Comparison of ENCODE assay signal across 17 cellular contexts in genomic region chr4:99790796-99791617, GRCh38. TPM values are rescaled to one million over a fixed set of nuclear protein-coding genes. Genes with fewer than 3 reads are reported as not detected.
DNase-seq lines count a peak whose midpoint lies in the region; ATAC-seq, FAIRE-seq and TF ChIP-seq lines count a peak whose summit lies in the region.
"Had no signal": no experiment of that assay in that cellular context is flagged by ENCODE, and none has a peak within 500 bp of the region (broad histone marks: within the 10 kb centered on the region; RNA-seq: fewer than 3 reads in every experiment).

No MANE protein-coding gene starts in this region.

- H3K27me3 Mint-ChIP-seq in astrocyte (ENCODE audit: low read depth, unreplicated experiment) (no peaks in the 10 kb centered on the region), nephron progenitor cell (ENCODE audit: low read depth, poor library complexity) (peaks cover 11% of the 10 kb centered on the region)

- H2AFZ ChIP-seq in astrocyte (ENCODE audit: low read depth, low read length), result no peak overlapping the region

- no peak for TF ChIP-seq POLR2A in adrenal gland (IDR thresholded peaks at IDR 0.05)

- 51 to 60% (median 57%) methylated on average over 6 of the region's 6 CpGs for WGBS in adrenal gland, 4 donors

- no peaks in the 10 kb centered on the region for H3K36me3 ChIP-seq in astrocyte (ENCODE audit: insufficient read depth, low read length)
- H3K36me3 ChIP-seq in adrenal gland (replicated peaks in 1 of 2), result no peaks in the 10 kb centered on the region
- no peaks in the 10 kb centered on the region for H3K36me3 ChIP-seq in HAP-1 (replicated peaks)

- H3K9me3 ChIP-seq in astrocyte (ENCODE audit: insufficient read depth, low read depth, low read length), result no peaks in the 10 kb centered on the region
- H3K9me3 ChIP-seq in adrenal gland (replicated peaks in 1 of 3), result no peaks in the 10 kb centered on the region
- H3K9me3 ChIP-seq in HAP-1, result no peaks in the 10 kb centered on the region

- H3K79me2 ChIP-seq in astrocyte (ENCODE audit: insufficient read depth, low read length), result no peaks in the 10 kb centered on the region

- ATAC-seq in HG03571 (IDR thresholded peaks at IDR 0.05; ENCODE audit: unreplicated experiment), result no peak
- ATAC-seq: stimulated activated naive CD8-positive, alpha-beta T cell treated with anti-CD3 and anti-CD28 coated beads, Interleukin-15, amount 100 ng/mL, for 72 hours had no signal

- intact Hi-C loops in adrenal gland (cut with DNase I) (no loop called here), dorsolateral prefrontal cortex (cut with DNase I) (no loop called here)

- DNase-seq in M059J (ENCODE audit: low read depth) (peak; percentile 40), NCI-H226 (peak; percentile 13), astrocyte (ENCODE audit: low read depth) (peak; percentile 62), nephron progenitor cell (no peak), adrenal gland (no peak), HAP-1 (ENCODE audit: low spot score in 2 of 2) (no peak), dorsolateral prefrontal cortex (no peak)
- DNase-seq: activated T-cell treated with anti-CD3 and anti-CD28 coated beads for 4 hours; aorta; GOT3; MV-4-11; Right ventricle myocardium superior; stimulated activated CD4-positive, alpha-beta T cell treated with anti-CD3 and anti-CD28 coated beads, Interleukin-4, amount 100 ng/mL, for 24 hours; stimulated activated naive CD8-positive, alpha-beta T cell treated with anti-CD3 and anti-CD28 coated beads, Interleukin-15, amount 100 ng/mL, for 72 hours had no signal

- in situ Hi-C loops in HAP-1 (cut with MboI; ENCODE audit: low sequenced_read_pairs), result no loop called here

- H3K9ac ChIP-seq in astrocyte (ENCODE audit: low read length), result no peak overlapping the region

- FAIRE-seq in astrocyte (lab: Jason Lieb, UNC), result no peak
- FAIRE-seq: endometrium had no signal

- no peak overlapping the region for H3K4me2 ChIP-seq in astrocyte (ENCODE audit: low read length)

- H3K27ac ChIP-seq in astrocyte (ENCODE audit: low read depth, low read length) (no peak overlapping the region), adrenal gland (no peak overlapping the region), dorsolateral prefrontal cortex (no peak overlapping the region)

- H3K9me3 Mint-ChIP-seq in astrocyte (ENCODE audit: unreplicated experiment) (peaks cover 2% of the 10 kb centered on the region), nephron progenitor cell (peaks cover 48% of the 10 kb centered on the region)
- H3K9me3 Mint-ChIP-seq: stimulated activated naive CD8-positive, alpha-beta T cell treated with anti-CD3 and anti-CD28 coated beads, Interleukin-15, amount 100 ng/mL, for 72 hours had no signal

- no peak overlapping the region for H3K4me3 Mint-ChIP-seq in astrocyte (ENCODE audit: unreplicated experiment)
- H3K4me3 Mint-ChIP-seq in nephron progenitor cell, result peak overlapping the region; percentile 34
- H3K4me3 Mint-ChIP-seq: CD14-positive monocyte; stimulated activated naive CD8-positive, alpha-beta T cell treated with anti-CD3 and anti-CD28 coated beads, Interleukin-15, amount 100 ng/mL, for 72 hours had no signal

- H3K27ac Mint-ChIP-seq in astrocyte (ENCODE audit: unreplicated experiment), result no peak overlapping the region
- peak overlapping the region; percentile 94 for H3K27ac Mint-ChIP-seq in nephron progenitor cell
- H3K27ac Mint-ChIP-seq: CD14-positive monocyte had no signal

- TF ChIP-seq CTCF in astrocyte (IDR thresholded peaks at IDR 0.05; ENCODE audit: insufficient read depth, low read depth, low read length), result no peak
- no peak for TF ChIP-seq CTCF in nephron progenitor cell (IDR thresholded peaks at IDR 0.05)
- TF ChIP-seq CTCF in adrenal gland (IDR thresholded peaks at IDR 0.05), result no peak
- TF ChIP-seq CTCF in dorsolateral prefrontal cortex (IDR thresholded peaks at IDR 0.05 in 54 of 56, conservative IDR thresholded peaks at IDR 0.05 in 2 of 56; ENCODE audit: low read depth in 1 of 56, partially characterized antibody in 56 of 56), result no peak

- H3K4me1 ChIP-seq in astrocyte (ENCODE audit: insufficient read depth, low read length) (no peaks in the 10 kb centered on the region), adrenal gland (replicated peaks in 1 of 2) (no peaks in the 10 kb centered on the region), HAP-1 (no peaks in the 10 kb centered on the region)

- H3K27me3 ChIP-seq in astrocyte (ENCODE audit: insufficient read depth, low read length) (no peaks in the 10 kb centered on the region), adrenal gland (no peaks in the 10 kb centered on the region), HAP-1 (ENCODE audit: low read depth) (no peaks in the 10 kb centered on the region; the same call in 1 of the 2 replicates), dorsolateral prefrontal cortex (peaks cover 0 to 3% (median 0%) of the 10 kb centered on the region in 45 donors)

- H4K20me1 ChIP-seq in astrocyte (ENCODE audit: insufficient read depth, low read length), result no peaks in the 10 kb centered on the region

- no peaks in the 10 kb centered on the region for H3K36me3 Mint-ChIP-seq in astrocyte (ENCODE audit: low read depth, unreplicated experiment)
- H3K36me3 Mint-ChIP-seq in nephron progenitor cell (ENCODE audit: low read depth), result peaks cover 14% of the 10 kb centered on the region
- H3K36me3 Mint-ChIP-seq: CD14-positive monocyte had no signal

- H3K4me1 Mint-ChIP-seq in astrocyte (ENCODE audit: low read depth, unreplicated experiment) (no peaks in the 10 kb centered on the region), nephron progenitor cell (peaks cover 28% of the 10 kb centered on the region)
- H3K4me1 Mint-ChIP-seq: CD14-positive monocyte; stimulated activated naive CD8-positive, alpha-beta T cell treated with anti-CD3 and anti-CD28 coated beads, Interleukin-15, amount 100 ng/mL, for 72 hours had no signal

- no peak overlapping the region for H3K4me3 ChIP-seq in astrocyte (ENCODE audit: insufficient read depth, low read depth, low read length)
- H3K4me3 ChIP-seq in adrenal gland, result no peak overlapping the region
- H3K4me3 ChIP-seq in HAP-1, result no peak overlapping the region
- no peak overlapping the region for H3K4me3 ChIP-seq in dorsolateral prefrontal cortex

RNA-seq across cellular contexts. Expression of gene DAPP1, which starts 25.6 kb away (rescaled TPM):
- total RNA-seq in M059J (2014; rRNA removed; shearing (Covaris generic)), result 0.49 and 0.76 TPM in 2 replicates
- 0.41 and 0.59 TPM in 2 replicates for total RNA-seq in astrocyte
- total RNA-seq in adrenal gland, result 1 to 10 TPM in 7 of 8 donors, under 1 TPM in 1; 0.42 to 3.7 (median 1.9) TPM
- polyA plus RNA-seq in adrenal gland, result 1 to 10 TPM in 1 of 3 donors, under 1 TPM in 2; 0.51 to 1.2 (median 0.88) TPM
- 1 to 10 TPM in 49 of 120 experiments, under 1 TPM in 66, not detected in 5; 0.13 to 2.7 (median 0.90) TPM for total RNA-seq in dorsolateral prefrontal cortex

Comparison
In these comparisons a context has a peak if more than half of its experiments do, and no peak if none do; other contexts are left out.
1. DNase-seq: peak in M059J (single experiment), NCI-H226 (single experiment) and astrocyte (single experiment); none in nephron progenitor cell (single experiment), adrenal gland (0 of 7), HAP-1 (0 of 2) and dorsolateral prefrontal cortex (0 of 10).